Comparison of ENCODE assay signal across 1 cellular context in genomic region chr3:38364721-38365400, GRCh38.
TF ChIP-seq lines count a peak whose summit lies in the region.

No MANE protein-coding gene starts in this region.

TF ChIP-seq in K562, 482 proteins besides CTCF, POLR2A, EP300 and RAD21 (continued from another document):
- TF ChIP-seq TFE3 (CRISPR knock-in tag; IDR thresholded peaks at IDR 0.05) (peak; percentile 77), ZFP30 (CRISPR knock-in tag; IDR thresholded peaks at IDR 0.05; ENCODE audit: borderline replicate concordance) (no peak), JUN (IDR thresholded peaks at IDR 0.05; ENCODE audit: borderline replicate concordance, low read depth, low read length) (no peak), JUN (CRISPR knock-in tag; IDR thresholded peaks at IDR 0.05; ENCODE audit: borderline replicate concordance) (no peak), DNMT1 (IDR thresholded peaks at IDR 0.05) (no peak), ZNF274 (IDR thresholded peaks at IDR 0.05; ENCODE audit: borderline replicate concordance, low read depth, low read length) (no peak), SMAD4 (CRISPR knock-in tag; conservative IDR thresholded peaks at IDR 0.05) (no peak), USF1 (CRISPR knock-in tag; IDR thresholded peaks at IDR 0.05) (peak; percentile 38), PHB (CRISPR knock-in tag; IDR thresholded peaks at IDR 0.05) (no peak), GMEB1 (CRISPR knock-in tag; IDR thresholded peaks at IDR 0.05) (no peak), SIN3B (IDR thresholded peaks at IDR 0.05; ENCODE audit: low read depth) (no peak), POLR2AphosphoS5 (IDR thresholded peaks at IDR 0.05; ENCODE audit: control insufficient read depth, insufficient read depth, low read depth, low read length) (no peak), ZBTB34 (CRISPR knock-in tag; IDR thresholded peaks at IDR 0.05) (no peak), SIN3A (IDR thresholded peaks at IDR 0.05; ENCODE audit: borderline replicate concordance in 2 of 2, control insufficient read depth in 1 of 2, low read depth in 2 of 2, low read length in 2 of 2) (no peak), SREBF1 (IDR thresholded peaks at IDR 0.05; ENCODE audit: borderline replicate concordance, low read depth, low read length) (no peak), ZNF253 (CRISPR knock-in tag; conservative IDR thresholded peaks at IDR 0.05) (no peak), ZNF76 (CRISPR knock-in tag; IDR thresholded peaks at IDR 0.05; ENCODE audit: borderline replicate concordance) (no peak), SMAD3 (CRISPR knock-in tag; conservative IDR thresholded peaks at IDR 0.05) (no peak), BCLAF1 (IDR thresholded peaks at IDR 0.05; ENCODE audit: borderline replicate concordance in 1 of 2, control insufficient read depth in 1 of 2, low read depth in 2 of 2, low read length in 1 of 2) (no peak), MAFF (IDR thresholded peaks at IDR 0.05; ENCODE audit: low read length) (no peak)
